In genomic region chr4:183766140-183766539, GRCh38 we compare ENCODE assay signal across 1 cellular context.
TF ChIP-seq lines count a peak whose summit lies in the region.

No MANE protein-coding gene starts in this region.

TF ChIP-seq in HepG2, 621 proteins besides CTCF, POLR2A, EP300 and RAD21 (continued from another document):
- TF ChIP-seq ZIK1 (CRISPR knock-in tag; IDR thresholded peaks at IDR 0.05; ENCODE audit: borderline replicate concordance, low read depth), result no peak
- TF ChIP-seq CCAR2 (optimal IDR thresholded peaks at IDR 0.05; ENCODE audit: low read depth, low read length), result no peak
- TF ChIP-seq RFX5 (IDR thresholded peaks at IDR 0.05; ENCODE audit: low read depth, low read length), result no peak
- no peak for TF ChIP-seq KLF9 (CRISPR knock-in tag; IDR thresholded peaks at IDR 0.05; ENCODE audit: low read depth)
- no peak for TF ChIP-seq ZNF281 (CRISPR knock-in tag; IDR thresholded peaks at IDR 0.05; ENCODE audit: borderline replicate concordance)
- no peak for TF ChIP-seq ZNF512 (CRISPR knock-in tag; IDR thresholded peaks at IDR 0.05)
- no peak for TF ChIP-seq ZNF33A (CRISPR knock-in tag; IDR thresholded peaks at IDR 0.05; ENCODE audit: borderline replicate concordance)
- TF ChIP-seq EEA1 (CRISPR knock-in tag; IDR thresholded peaks at IDR 0.05; ENCODE audit: borderline replicate concordance), result no peak
- TF ChIP-seq TERF1 (CRISPR knock-in tag; IDR thresholded peaks at IDR 0.05), result no peak
- TF ChIP-seq ZNF737 (CRISPR knock-in tag; IDR thresholded peaks at IDR 0.05; ENCODE audit: borderline replicate concordance), result no peak
- TF ChIP-seq, protein P1, sequence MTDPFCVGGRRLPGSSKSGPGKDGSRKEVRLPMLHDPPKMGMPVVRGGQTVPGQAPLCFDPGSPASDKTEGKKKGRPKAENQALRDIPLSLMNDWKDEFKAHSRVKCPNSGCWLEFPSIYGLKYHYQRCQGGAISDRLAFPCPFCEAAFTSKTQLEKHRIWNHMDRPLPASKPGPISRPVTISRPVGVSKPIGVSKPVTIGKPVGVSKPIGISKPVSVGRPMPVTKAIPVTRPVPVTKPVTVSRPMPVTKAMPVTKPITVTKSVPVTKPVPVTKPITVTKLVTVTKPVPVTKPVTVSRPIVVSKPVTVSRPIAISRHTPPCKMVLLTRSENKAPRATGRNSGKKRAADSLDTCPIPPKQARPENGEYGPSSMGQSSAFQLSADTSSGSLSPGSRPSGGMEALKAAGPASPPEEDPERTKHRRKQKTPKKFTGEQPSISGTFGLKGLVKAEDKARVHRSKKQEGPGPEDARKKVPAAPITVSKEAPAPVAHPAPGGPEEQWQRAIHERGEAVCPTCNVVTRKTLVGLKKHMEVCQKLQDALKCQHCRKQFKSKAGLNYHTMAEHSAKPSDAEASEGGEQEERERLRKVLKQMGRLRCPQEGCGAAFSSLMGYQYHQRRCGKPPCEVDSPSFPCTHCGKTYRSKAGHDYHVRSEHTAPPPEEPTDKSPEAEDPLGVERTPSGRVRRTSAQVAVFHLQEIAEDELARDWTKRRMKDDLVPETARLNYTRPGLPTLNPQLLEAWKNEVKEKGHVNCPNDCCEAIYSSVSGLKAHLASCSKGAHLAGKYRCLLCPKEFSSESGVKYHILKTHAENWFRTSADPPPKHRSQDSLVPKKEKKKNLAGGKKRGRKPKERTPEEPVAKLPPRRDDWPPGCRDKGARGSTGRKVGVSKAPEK (CRISPR knock-in tag; IDR thresholded peaks at IDR 0.05; ENCODE audit: borderline replicate concordance), result no peak
- TF ChIP-seq ZSCAN25 (CRISPR knock-in tag; IDR thresholded peaks at IDR 0.05), result no peak
TF ChIP-seq in HepG2: peak in this region for 0.
